Comparison of ENCODE assay signal across 23 cellular contexts in the genomic region with DNA sequence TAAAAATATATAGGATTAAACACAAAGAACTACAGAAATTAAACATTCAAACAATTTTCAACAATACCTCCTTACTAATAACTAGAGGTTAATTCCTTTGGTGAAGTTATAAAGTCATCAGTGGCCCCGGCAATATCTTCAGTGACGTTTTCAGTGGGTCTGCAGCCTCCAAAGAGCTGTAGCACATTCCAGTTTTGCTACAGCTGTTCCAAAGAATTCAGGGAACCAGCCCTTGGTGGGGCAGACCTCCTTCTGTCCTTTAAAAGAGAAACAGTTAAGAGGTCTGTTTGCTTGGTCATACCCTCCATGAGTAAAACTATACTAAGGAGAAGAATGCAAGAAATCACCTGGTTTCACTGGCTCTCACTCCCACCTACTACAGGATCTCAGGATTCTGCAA.
"Had no signal": no experiment of that assay in that cellular context is flagged by ENCODE, and none has a peak within 500 bp of the region (broad histone marks: within the 10 kb centered on the region; RNA-seq: fewer than 3 reads in every experiment).

No MANE protein-coding gene starts in this region.

- H3K4me2 ChIP-seq: PC-9 had no signal

- ATAC-seq: HepG2, Right ventricle myocardium inferior, SK-N-SH treated with all-trans-retinoic acid at 6 μM for 48 hours had no signal

- H3K9me3 ChIP-seq: Peyer's patch, SJCRH30 had no signal

- DNase-seq: IMR-90; KG1; MM.1S; NCI-H1092 treated with DMSO at 0.1 percent for 48 hours; NCI-H1436; NCI-H187; NCI-H2029; NCI-H2081 treated with DMSO at 0.1 percent for 48 hours; NCI-H2171; NCI-H226; NCI-H446; NCI-H510A; NCI-H524 treated with DMSO at 0.1 percent for 48 hours; NCI-H69; NCI-H774; NK-92 treated with Interleukin-12 subunit alpha and Interleukin-12 subunit beta, amount 100 ng/mL, for 24 hours; PC-9; Peyer's patch; SHP77 treated with DMSO at 0.1 percent for 48 hours had no signal

- H3K27ac ChIP-seq: PC-9, SJCRH30 had no signal

- H3K36me3 ChIP-seq: Peyer's patch, SJCRH30 had no signal

- H3K4me1 ChIP-seq: Peyer's patch had no signal

- H2AFZ ChIP-seq: PC-9 had no signal

- H3K27me3 ChIP-seq: Peyer's patch, SJCRH30 had no signal

- H3K4me3 ChIP-seq: PC-9, Peyer's patch, SJCRH30 had no signal
